ENCODE assay signal across 1 cellular context in the genomic region with DNA sequence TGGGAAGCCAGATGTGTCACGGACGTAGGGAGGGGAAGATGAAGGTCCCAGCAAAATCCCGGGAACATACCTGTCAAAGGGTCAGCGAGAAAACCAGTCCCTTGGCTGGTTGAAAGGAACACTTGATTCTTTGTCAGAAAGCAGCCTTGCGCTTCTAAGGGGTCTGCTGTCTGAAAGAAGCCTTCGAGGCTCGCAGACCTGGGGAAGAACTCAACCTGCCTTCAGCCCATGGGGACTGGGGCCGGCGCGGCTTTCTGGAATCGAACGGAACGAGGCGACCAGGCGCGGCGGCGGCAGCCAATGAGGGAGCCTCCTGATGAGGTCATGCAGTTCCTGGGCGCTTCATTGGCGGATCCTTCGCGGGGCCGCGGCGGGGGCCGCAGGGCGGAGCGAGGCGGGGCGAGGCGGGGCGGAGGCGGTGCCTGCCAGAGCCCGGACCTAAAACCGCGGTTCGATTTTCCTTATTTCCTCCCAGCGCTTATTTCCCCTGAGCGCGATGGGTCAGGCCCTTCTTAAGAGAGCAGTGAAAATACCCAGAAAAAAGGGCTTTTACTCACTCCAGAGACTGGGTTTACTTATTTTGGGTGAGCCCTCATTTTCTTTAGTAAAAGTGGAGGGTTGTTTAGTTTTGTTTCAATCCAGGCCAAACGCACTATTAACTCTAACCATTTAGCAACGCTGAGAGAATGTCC.
TF ChIP-seq lines count a peak whose summit lies in the region.

No MANE protein-coding gene starts in this region.

TF ChIP-seq in HepG2, 621 proteins besides CTCF, POLR2A, EP300 and RAD21 (continued from another document and continues in another):
- TF ChIP-seq, protein P1, sequence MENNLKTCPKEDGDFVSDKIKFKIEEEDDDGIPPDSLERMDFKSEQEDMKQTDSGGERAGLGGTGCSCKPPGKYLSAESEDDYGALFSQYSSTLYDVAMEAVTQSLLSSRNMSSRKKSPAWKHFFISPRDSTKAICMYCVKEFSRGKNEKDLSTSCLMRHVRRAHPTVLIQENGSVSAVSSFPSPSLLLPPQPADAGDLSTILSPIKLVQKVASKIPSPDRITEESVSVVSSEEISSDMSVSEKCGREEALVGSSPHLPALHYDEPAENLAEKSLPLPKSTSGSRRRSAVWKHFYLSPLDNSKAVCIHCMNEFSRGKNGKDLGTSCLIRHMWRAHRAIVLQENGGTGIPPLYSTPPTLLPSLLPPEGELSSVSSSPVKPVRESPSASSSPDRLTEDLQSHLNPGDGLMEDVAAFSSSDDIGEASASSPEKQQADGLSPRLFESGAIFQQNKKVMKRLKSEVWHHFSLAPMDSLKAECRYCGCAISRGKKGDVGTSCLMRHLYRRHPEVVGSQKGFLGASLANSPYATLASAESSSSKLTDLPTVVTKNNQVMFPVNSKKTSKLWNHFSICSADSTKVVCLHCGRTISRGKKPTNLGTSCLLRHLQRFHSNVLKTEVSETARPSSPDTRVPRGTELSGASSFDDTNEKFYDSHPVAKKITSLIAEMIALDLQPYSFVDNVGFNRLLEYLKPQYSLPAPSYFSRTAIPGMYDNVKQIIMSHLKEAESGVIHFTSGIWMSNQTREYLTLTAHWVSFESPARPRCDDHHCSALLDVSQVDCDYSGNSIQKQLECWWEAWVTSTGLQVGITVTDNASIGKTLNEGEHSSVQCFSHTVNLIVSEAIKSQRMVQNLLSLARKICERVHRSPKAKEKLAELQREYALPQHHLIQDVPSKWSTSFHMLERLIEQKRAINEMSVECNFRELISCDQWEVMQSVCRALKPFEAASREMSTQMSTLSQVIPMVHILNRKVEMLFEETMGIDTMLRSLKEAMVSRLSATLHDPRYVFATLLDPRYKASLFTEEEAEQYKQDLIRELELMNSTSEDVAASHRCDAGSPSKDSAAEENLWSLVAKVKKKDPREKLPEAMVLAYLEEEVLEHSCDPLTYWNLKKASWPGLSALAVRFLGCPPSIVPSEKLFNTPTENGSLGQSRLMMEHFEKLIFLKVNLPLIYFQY (CRISPR knock-in tag; IDR thresholded peaks at IDR 0.05; ENCODE audit: borderline replicate concordance) = no peak
- TF ChIP-seq RBFOX2 (IDR thresholded peaks at IDR 0.05; ENCODE audit: low read depth, low read length) (peak; percentile 44; the same call in 1 of the 2 replicates), REL (CRISPR knock-in tag; conservative IDR thresholded peaks at IDR 0.05) (no peak), RNF2 (conservative IDR thresholded peaks at IDR 0.05; ENCODE audit: low read depth) (peak; percentile 61; the same call in 1 of the 2 replicates), GFI1 (CRISPR knock-in tag; IDR thresholded peaks at IDR 0.05; ENCODE audit: borderline replicate concordance) (no peak), ZSCAN22 (CRISPR knock-in tag; IDR thresholded peaks at IDR 0.05) (no peak), ZNF724P (CRISPR knock-in tag; IDR thresholded peaks at IDR 0.05; ENCODE audit: borderline replicate concordance) (peak; percentile 34; the same call in 1 of the 2 replicates), NBN (conservative IDR thresholded peaks at IDR 0.05) (no peak), RFX1 (IDR thresholded peaks at IDR 0.05) (no peak), TGIF2 (CRISPR knock-in tag; IDR thresholded peaks at IDR 0.05) (peak; percentile 33; the same call in 1 of the 2 replicates), ZNF468 (CRISPR knock-in tag; IDR thresholded peaks at IDR 0.05) (no peak), HOXA5 (CRISPR knock-in tag; IDR thresholded peaks at IDR 0.05) (no peak), ZNF589 (CRISPR knock-in tag; conservative IDR thresholded peaks at IDR 0.05) (no peak), SYNCRIP (IDR thresholded peaks at IDR 0.05; ENCODE audit: insufficient read depth, low read depth, low read length) (no peak), SMAD9 (CRISPR knock-in tag; IDR thresholded peaks at IDR 0.05) (no peak), MZF1 (CRISPR knock-in tag; IDR thresholded peaks at IDR 0.05; ENCODE audit: borderline replicate concordance) (no peak), PTBP1 (IDR thresholded peaks at IDR 0.05; ENCODE audit: low read depth, low read length, poor library complexity, severe bottlenecking) (peak; percentile 98), MYC (CRISPR knock-in tag; IDR thresholded peaks at IDR 0.05; ENCODE audit: borderline replicate concordance) (peak; percentile 54; the same call in 1 of the 2 replicates), HNF4G (IDR thresholded peaks at IDR 0.05; ENCODE audit: borderline replicate concordance, low read depth, low read length) (no peak), HNF4G (CRISPR knock-in tag; IDR thresholded peaks at IDR 0.05; ENCODE audit: borderline replicate concordance, low read depth) (no peak), SMYD3 (CRISPR knock-in tag; IDR thresholded peaks at IDR 0.05) (0 out of 2 replicates have a peak, but pooled peaks have one; percentile 53), RAD51 (IDR thresholded peaks at IDR 0.05; ENCODE audit: borderline replicate concordance) (no peak), MYNN (CRISPR knock-in tag; IDR thresholded peaks at IDR 0.05; ENCODE audit: low read depth) (no peak), FOXC1 (CRISPR knock-in tag; IDR thresholded peaks at IDR 0.05; ENCODE audit: borderline replicate concordance) (no peak), NRL (CRISPR knock-in tag; IDR thresholded peaks at IDR 0.05; ENCODE audit: borderline replicate concordance) (no peak), FOXO1 (CRISPR knock-in tag; IDR thresholded peaks at IDR 0.05) (no peak), ZNF749 (CRISPR knock-in tag; IDR thresholded peaks at IDR 0.05; ENCODE audit: borderline replicate concordance) (no peak), KAT7 (CRISPR knock-in tag; IDR thresholded peaks at IDR 0.05; ENCODE audit: borderline replicate concordance) (no peak), SOX6 (IDR thresholded peaks at IDR 0.05) (no peak), SOX6 (CRISPR knock-in tag; IDR thresholded peaks at IDR 0.05) (no peak), RXRB (CRISPR knock-in tag; IDR thresholded peaks at IDR 0.05; ENCODE audit: borderline replicate concordance) (no peak), NFYB (CRISPR knock-in tag; IDR thresholded peaks at IDR 0.05) (peak; percentile 86), CBX2 (IDR thresholded peaks at IDR 0.05; ENCODE audit: low read depth, low read length) (no peak), CBX2 (CRISPR knock-in tag; IDR thresholded peaks at IDR 0.05; ENCODE audit: low read depth) (no peak), ZNF138 (CRISPR knock-in tag; IDR thresholded peaks at IDR 0.05; ENCODE audit: low read depth) (no peak), ZNF33A (CRISPR knock-in tag; IDR thresholded peaks at IDR 0.05; ENCODE audit: borderline replicate concordance) (no peak), CEBPB (IDR thresholded peaks at IDR 0.05; ENCODE audit: borderline replicate concordance, low read depth, low read length) (no peak), ZSCAN25 (CRISPR knock-in tag; IDR thresholded peaks at IDR 0.05) (no peak)
- TF ChIP-seq, protein P2, sequence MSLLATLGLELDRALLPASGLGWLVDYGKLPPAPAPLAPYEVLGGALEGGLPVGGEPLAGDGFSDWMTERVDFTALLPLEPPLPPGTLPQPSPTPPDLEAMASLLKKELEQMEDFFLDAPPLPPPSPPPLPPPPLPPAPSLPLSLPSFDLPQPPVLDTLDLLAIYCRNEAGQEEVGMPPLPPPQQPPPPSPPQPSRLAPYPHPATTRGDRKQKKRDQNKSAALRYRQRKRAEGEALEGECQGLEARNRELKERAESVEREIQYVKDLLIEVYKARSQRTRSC (CRISPR knock-in tag; IDR thresholded peaks at IDR 0.05; ENCODE audit: low read depth) = no peak
- TF ChIP-seq, protein P3, sequence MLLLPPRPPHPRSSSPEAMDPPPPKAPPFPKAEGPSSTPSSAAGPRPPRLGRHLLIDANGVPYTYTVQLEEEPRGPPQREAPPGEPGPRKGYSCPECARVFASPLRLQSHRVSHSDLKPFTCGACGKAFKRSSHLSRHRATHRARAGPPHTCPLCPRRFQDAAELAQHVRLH (CRISPR knock-in tag; IDR thresholded peaks at IDR 0.05; ENCODE audit: borderline replicate concordance, low read depth) = no peak
- TF ChIP-seq, protein P4, sequence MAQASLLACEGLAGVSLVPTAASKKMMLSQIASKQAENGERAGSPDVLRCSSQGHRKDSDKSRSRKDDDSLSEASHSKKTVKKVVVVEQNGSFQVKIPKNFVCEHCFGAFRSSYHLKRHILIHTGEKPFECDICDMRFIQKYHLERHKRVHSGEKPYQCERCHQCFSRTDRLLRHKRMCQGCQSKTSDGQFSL (CRISPR knock-in tag; IDR thresholded peaks at IDR 0.05) = no peak
- TF ChIP-seq, protein P5, sequence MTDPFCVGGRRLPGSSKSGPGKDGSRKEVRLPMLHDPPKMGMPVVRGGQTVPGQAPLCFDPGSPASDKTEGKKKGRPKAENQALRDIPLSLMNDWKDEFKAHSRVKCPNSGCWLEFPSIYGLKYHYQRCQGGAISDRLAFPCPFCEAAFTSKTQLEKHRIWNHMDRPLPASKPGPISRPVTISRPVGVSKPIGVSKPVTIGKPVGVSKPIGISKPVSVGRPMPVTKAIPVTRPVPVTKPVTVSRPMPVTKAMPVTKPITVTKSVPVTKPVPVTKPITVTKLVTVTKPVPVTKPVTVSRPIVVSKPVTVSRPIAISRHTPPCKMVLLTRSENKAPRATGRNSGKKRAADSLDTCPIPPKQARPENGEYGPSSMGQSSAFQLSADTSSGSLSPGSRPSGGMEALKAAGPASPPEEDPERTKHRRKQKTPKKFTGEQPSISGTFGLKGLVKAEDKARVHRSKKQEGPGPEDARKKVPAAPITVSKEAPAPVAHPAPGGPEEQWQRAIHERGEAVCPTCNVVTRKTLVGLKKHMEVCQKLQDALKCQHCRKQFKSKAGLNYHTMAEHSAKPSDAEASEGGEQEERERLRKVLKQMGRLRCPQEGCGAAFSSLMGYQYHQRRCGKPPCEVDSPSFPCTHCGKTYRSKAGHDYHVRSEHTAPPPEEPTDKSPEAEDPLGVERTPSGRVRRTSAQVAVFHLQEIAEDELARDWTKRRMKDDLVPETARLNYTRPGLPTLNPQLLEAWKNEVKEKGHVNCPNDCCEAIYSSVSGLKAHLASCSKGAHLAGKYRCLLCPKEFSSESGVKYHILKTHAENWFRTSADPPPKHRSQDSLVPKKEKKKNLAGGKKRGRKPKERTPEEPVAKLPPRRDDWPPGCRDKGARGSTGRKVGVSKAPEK (CRISPR knock-in tag; IDR thresholded peaks at IDR 0.05; ENCODE audit: borderline replicate concordance) = no peak
- TF ChIP-seq, protein P6, sequence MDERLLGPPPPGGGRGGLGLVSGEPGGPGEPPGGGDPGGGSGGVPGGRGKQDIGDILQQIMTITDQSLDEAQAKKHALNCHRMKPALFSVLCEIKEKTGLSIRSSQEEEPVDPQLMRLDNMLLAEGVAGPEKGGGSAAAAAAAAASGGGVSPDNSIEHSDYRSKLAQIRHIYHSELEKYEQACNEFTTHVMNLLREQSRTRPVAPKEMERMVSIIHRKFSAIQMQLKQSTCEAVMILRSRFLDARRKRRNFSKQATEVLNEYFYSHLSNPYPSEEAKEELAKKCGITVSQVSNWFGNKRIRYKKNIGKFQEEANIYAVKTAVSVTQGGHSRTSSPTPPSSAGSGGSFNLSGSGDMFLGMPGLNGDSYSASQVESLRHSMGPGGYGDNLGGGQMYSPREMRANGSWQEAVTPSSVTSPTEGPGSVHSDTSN (CRISPR knock-in tag; IDR thresholded peaks at IDR 0.05) = no peak
- TF ChIP-seq, protein P7, sequence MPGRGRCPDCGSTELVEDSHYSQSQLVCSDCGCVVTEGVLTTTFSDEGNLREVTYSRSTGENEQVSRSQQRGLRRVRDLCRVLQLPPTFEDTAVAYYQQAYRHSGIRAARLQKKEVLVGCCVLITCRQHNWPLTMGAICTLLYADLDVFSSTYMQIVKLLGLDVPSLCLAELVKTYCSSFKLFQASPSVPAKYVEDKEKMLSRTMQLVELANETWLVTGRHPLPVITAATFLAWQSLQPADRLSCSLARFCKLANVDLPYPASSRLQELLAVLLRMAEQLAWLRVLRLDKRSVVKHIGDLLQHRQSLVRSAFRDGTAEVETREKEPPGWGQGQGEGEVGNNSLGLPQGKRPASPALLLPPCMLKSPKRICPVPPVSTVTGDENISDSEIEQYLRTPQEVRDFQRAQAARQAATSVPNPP (CRISPR knock-in tag; IDR thresholded peaks at IDR 0.05) = peak; percentile 90
- TF ChIP-seq, protein P8, sequence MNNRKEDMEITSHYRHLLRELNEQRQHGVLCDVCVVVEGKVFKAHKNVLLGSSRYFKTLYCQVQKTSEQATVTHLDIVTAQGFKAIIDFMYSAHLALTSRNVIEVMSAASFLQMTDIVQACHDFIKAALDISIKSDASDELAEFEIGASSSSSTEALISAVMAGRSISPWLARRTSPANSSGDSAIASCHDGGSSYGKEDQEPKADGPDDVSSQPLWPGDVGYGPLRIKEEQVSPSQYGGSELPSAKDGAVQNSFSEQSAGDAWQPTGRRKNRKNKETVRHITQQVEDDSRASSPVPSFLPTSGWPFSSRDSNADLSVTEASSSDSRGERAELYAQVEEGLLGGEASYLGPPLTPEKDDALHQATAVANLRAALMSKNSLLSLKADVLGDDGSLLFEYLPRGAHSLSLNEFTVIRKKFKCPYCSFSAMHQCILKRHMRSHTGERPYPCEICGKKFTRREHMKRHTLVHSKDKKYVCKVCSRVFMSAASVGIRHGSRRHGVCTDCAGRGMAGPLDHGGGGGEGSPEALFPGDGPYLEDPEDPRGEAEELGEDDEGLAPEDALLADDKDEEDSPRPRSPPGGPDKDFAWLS (CRISPR knock-in tag; IDR thresholded peaks at IDR 0.05; ENCODE audit: borderline replicate concordance) = no peak
- TF ChIP-seq, protein P9, sequence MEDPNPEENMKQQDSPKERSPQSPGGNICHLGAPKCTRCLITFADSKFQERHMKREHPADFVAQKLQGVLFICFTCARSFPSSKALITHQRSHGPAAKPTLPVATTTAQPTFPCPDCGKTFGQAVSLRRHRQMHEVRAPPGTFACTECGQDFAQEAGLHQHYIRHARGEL (CRISPR knock-in tag; IDR thresholded peaks at IDR 0.05) = no peak
- TF ChIP-seq, protein P10, sequence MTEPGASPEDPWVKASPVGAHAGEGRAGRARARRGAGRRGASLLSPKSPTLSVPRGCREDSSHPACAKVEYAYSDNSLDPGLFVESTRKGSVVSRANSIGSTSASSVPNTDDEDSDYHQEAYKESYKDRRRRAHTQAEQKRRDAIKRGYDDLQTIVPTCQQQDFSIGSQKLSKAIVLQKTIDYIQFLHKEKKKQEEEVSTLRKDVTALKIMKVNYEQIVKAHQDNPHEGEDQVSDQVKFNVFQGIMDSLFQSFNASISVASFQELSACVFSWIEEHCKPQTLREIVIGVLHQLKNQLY (CRISPR knock-in tag; IDR thresholded peaks at IDR 0.05) = no peak
- TF ChIP-seq, protein P11, sequence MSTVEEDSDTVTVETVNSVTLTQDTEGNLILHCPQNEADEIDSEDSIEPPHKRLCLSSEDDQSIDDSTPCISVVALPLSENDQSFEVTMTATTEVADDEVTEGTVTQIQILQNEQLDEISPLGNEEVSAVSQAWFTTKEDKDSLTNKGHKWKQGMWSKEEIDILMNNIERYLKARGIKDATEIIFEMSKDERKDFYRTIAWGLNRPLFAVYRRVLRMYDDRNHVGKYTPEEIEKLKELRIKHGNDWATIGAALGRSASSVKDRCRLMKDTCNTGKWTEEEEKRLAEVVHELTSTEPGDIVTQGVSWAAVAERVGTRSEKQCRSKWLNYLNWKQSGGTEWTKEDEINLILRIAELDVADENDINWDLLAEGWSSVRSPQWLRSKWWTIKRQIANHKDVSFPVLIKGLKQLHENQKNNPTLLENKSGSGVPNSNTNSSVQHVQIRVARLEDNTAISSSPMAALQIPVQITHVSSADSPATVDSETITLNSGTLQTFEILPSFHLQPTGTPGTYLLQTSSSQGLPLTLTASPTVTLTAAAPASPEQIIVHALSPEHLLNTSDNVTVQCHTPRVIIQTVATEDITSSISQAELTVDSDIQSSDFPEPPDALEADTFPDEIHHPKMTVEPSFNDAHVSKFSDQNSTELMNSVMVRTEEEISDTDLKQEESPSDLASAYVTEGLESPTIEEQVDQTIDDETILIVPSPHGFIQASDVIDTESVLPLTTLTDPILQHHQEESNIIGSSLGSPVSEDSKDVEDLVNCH (CRISPR knock-in tag; IDR thresholded peaks at IDR 0.05) = no peak
